In genomic region chr5:660491-661030, GRCh38 we compare ENCODE assay signal across 1 cellular context.
TF ChIP-seq lines count a peak whose summit lies in the region.

No MANE protein-coding gene starts in this region.

TF ChIP-seq in WTC11, 78 proteins besides CTCF, POLR2A, EP300 and RAD21:
- TF ChIP-seq E2F4 (CRISPR knock-in tag; IDR thresholded peaks at IDR 0.05; ENCODE audit: borderline replicate concordance, low read depth) (no peak), NFE2L1 (CRISPR knock-in tag; IDR thresholded peaks at IDR 0.05) (no peak), GABPB1 (CRISPR knock-in tag; IDR thresholded peaks at IDR 0.05) (no peak), ESRRA (CRISPR knock-in tag; IDR thresholded peaks at IDR 0.05; ENCODE audit: borderline replicate concordance) (no peak), ZNF219 (CRISPR knock-in tag; IDR thresholded peaks at IDR 0.05; ENCODE audit: borderline replicate concordance) (no peak), SMAD3 (CRISPR knock-in tag; IDR thresholded peaks at IDR 0.05; ENCODE audit: borderline replicate concordance) (no peak), GRHL2 (CRISPR knock-in tag; IDR thresholded peaks at IDR 0.05; ENCODE audit: insufficient replicate concordance, severe bottlenecking) (no peak), ZNF425 (CRISPR knock-in tag; conservative IDR thresholded peaks at IDR 0.05) (no peak), ZNF138 (CRISPR knock-in tag; conservative IDR thresholded peaks at IDR 0.05) (no peak), TEAD4 (CRISPR knock-in tag; IDR thresholded peaks at IDR 0.05) (no peak), ZNF232 (CRISPR knock-in tag; IDR thresholded peaks at IDR 0.05) (no peak), CBFB (CRISPR knock-in tag; IDR thresholded peaks at IDR 0.05; ENCODE audit: low read depth) (no peak)
- TF ChIP-seq, protein P1, sequence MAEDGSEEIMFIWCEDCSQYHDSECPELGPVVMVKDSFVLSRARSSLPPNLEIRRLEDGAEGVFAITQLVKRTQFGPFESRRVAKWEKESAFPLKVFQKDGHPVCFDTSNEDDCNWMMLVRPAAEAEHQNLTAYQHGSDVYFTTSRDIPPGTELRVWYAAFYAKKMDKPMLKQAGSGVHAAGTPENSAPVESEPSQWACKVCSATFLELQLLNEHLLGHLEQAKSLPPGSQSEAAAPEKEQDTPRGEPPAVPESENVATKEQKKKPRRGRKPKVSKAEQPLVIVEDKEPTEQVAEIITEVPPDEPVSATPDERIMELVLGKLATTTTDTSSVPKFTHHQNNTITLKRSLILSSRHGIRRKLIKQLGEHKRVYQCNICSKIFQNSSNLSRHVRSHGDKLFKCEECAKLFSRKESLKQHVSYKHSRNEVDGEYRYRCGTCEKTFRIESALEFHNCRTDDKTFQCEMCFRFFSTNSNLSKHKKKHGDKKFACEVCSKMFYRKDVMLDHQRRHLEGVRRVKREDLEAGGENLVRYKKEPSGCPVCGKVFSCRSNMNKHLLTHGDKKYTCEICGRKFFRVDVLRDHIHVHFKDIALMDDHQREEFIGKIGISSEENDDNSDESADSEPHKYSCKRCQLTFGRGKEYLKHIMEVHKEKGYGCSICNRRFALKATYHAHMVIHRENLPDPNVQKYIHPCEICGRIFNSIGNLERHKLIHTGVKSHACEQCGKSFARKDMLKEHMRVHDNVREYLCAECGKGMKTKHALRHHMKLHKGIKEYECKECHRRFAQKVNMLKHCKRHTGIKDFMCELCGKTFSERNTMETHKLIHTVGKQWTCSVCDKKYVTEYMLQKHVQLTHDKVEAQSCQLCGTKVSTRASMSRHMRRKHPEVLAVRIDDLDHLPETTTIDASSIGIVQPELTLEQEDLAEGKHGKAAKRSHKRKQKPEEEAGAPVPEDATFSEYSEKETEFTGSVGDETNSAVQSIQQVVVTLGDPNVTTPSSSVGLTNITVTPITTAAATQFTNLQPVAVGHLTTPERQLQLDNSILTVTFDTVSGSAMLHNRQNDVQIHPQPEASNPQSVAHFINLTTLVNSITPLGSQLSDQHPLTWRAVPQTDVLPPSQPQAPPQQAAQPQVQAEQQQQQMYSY (CRISPR knock-in tag; IDR thresholded peaks at IDR 0.05), result no peak
- TF ChIP-seq, protein P2, sequence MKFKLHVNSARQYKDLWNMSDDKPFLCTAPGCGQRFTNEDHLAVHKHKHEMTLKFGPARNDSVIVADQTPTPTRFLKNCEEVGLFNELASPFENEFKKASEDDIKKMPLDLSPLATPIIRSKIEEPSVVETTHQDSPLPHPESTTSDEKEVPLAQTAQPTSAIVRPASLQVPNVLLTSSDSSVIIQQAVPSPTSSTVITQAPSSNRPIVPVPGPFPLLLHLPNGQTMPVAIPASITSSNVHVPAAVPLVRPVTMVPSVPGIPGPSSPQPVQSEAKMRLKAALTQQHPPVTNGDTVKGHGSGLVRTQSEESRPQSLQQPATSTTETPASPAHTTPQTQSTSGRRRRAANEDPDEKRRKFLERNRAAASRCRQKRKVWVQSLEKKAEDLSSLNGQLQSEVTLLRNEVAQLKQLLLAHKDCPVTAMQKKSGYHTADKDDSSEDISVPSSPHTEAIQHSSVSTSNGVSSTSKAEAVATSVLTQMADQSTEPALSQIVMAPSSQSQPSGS (CRISPR knock-in tag; IDR thresholded peaks at IDR 0.05; ENCODE audit: borderline replicate concordance, low read depth), result no peak
- TF ChIP-seq, protein P3, sequence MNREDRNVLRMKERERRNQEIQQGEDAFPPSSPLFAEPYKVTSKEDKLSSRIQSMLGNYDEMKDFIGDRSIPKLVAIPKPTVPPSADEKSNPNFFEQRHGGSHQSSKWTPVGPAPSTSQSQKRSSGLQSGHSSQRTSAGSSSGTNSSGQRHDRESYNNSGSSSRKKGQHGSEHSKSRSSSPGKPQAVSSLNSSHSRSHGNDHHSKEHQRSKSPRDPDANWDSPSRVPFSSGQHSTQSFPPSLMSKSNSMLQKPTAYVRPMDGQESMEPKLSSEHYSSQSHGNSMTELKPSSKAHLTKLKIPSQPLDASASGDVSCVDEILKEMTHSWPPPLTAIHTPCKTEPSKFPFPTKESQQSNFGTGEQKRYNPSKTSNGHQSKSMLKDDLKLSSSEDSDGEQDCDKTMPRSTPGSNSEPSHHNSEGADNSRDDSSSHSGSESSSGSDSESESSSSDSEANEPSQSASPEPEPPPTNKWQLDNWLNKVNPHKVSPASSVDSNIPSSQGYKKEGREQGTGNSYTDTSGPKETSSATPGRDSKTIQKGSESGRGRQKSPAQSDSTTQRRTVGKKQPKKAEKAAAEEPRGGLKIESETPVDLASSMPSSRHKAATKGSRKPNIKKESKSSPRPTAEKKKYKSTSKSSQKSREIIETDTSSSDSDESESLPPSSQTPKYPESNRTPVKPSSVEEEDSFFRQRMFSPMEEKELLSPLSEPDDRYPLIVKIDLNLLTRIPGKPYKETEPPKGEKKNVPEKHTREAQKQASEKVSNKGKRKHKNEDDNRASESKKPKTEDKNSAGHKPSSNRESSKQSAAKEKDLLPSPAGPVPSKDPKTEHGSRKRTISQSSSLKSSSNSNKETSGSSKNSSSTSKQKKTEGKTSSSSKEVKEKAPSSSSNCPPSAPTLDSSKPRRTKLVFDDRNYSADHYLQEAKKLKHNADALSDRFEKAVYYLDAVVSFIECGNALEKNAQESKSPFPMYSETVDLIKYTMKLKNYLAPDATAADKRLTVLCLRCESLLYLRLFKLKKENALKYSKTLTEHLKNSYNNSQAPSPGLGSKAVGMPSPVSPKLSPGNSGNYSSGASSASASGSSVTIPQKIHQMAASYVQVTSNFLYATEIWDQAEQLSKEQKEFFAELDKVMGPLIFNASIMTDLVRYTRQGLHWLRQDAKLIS (CRISPR knock-in tag; IDR thresholded peaks at IDR 0.05; ENCODE audit: borderline replicate concordance), result no peak
TF ChIP-seq in WTC11: peak in this region for 0.
